ENCODE assay signal across 36 cellular contexts in genomic region chr2:109400102-109400501, GRCh38.
"Had no signal": no experiment of that assay in that cellular context is flagged by ENCODE, and none has a peak within 500 bp of the region (broad histone marks: within the 10 kb centered on the region; RNA-seq: fewer than 3 reads in every experiment).

No MANE protein-coding gene starts in this region.

- DNase-seq: activated B cell treated with CpG ODN at 0.5 μM for 24 hours; activated CD4-positive, alpha-beta memory T cell treated with anti-CD3 and anti-CD28 coated beads for 36 hours; activated CD4-positive, alpha-beta T cell treated with anti-CD3 and anti-CD28 coated beads for 48 hours; activated CD4-positive, alpha-beta T cell treated with anti-CD3 and anti-CD28 coated beads, Interleukin-2, amount 50 U/mL, for 1 hour; activated CD8-positive, alpha-beta memory T cell treated with anti-CD3 and anti-CD28 coated beads, Interleukin-2, amount 10 ng/mL, durations not matched to agents 7 days and 5 days; activated CD8-positive, alpha-beta memory T cell treated with anti-CD3 and anti-CD28 coated beads, Interleukin-2, amount 50 U/mL, for 4 hours; activated CD8-positive, alpha-beta T cell treated with anti-CD3 and anti-CD28 coated beads, Interleukin-2, amount 10 ng/mL, durations not matched to agents 7 days and 5 days; activated gamma-delta T cell; activated naive CD4-positive, alpha-beta T cell; activated naive CD4-positive, alpha-beta T cell treated with anti-CD3 and anti-CD28 coated beads, Interleukin-2, amount 10 ng/mL, durations not matched to agents 7 days and 5 days; activated naive CD8-positive, alpha-beta T cell treated with anti-CD3 and anti-CD28 coated beads, Interleukin-2, amount 10 ng/mL, durations not matched to agents 7 days and 5 days; activated T-cell treated with anti-CD3 and anti-CD28 coated beads, Interleukin-2, amount 50 U/mL, for 1 hour; activated T-cell treated with anti-CD3 and anti-CD28 coated beads, Interleukin-2, amount 50 U/mL, for 48 hours; central memory CD4-positive, alpha-beta T cell; dorsolateral prefrontal cortex; effector memory CD4-positive, alpha-beta T cell; endodermal cell; esophagus squamous epithelium; foreskin melanocyte; heart right ventricle; T-helper 1 cell; T-helper 17 cell; T1000; WERI-Rb-1 had no signal

- H3K27ac Mint-ChIP-seq: activated B cell treated with CpG ODN at 0.5 μM for 24 hours; activated CD4-positive, alpha-beta memory T cell treated with anti-CD3 and anti-CD28 coated beads for 36 hours; activated CD8-positive, alpha-beta memory T cell treated with anti-CD3 and anti-CD28 coated beads, Interleukin-2, amount 10 ng/mL, durations not matched to agents 7 days and 5 days; activated CD8-positive, alpha-beta T cell treated with anti-CD3 and anti-CD28 coated beads, Interleukin-2, amount 10 ng/mL, durations not matched to agents 7 days and 5 days; activated naive CD4-positive, alpha-beta T cell treated with anti-CD3 and anti-CD28 coated beads, Interleukin-2, amount 10 ng/mL, durations not matched to agents 7 days and 5 days; activated naive CD4-positive, alpha-beta T cell treated with anti-CD3 and anti-CD28 coated beads, Interleukin-2, amount 50 U/mL, for 72 hours; activated naive CD8-positive, alpha-beta T cell treated with anti-CD3 and anti-CD28 coated beads, Interleukin-2, amount 10 ng/mL, durations not matched to agents 7 days and 5 days; activated T-helper 1 cell treated with anti-CD3 and anti-CD28 coated beads, Interleukin-12 subunit alpha, Interleukin-12 subunit beta, Interleukin-2, Interleukin-4 antibody, amounts not matched to agents 30 ng/mL and 10 ng/mL and 1 ng/mL, durations not matched to agents 14 hours and 24 hours and 36 hours; activated T-helper 2 cell treated with anti-CD3 and anti-CD28 coated beads, Interferon-gamma antibody, Interleukin-2, Interleukin-4, amounts not matched to agents 10 μg/mL and 5 μg/mL and 100 μg/mL, durations not matched to agents 14 hours and 24 hours and 36 hours; dendritic cell treated with granulocyte-macrophage colony-stimulating factor and Interleukin-4, amounts not matched to agents 40 ng/mL and 50 ng/mL, for 4 days; endodermal cell; T-helper 17 cell; T-helper 2 cell treated with Interferon-gamma antibody and Interleukin-4, amounts not matched to agents 5 μg/mL and 100 μg/mL, for 36 hours had no signal

- H3K36me3 Mint-ChIP-seq: activated CD4-positive, alpha-beta memory T cell treated with anti-CD3 and anti-CD28 coated beads for 36 hours; activated CD8-positive, alpha-beta memory T cell treated with anti-CD3 and anti-CD28 coated beads, Interleukin-2, amount 10 ng/mL, durations not matched to agents 7 days and 5 days; activated naive CD4-positive, alpha-beta T cell treated with anti-CD3 and anti-CD28 coated beads, Interleukin-2, amount 10 ng/mL, durations not matched to agents 7 days and 5 days; activated naive CD4-positive, alpha-beta T cell treated with anti-CD3 and anti-CD28 coated beads, Interleukin-2, amount 50 U/mL, for 72 hours; activated naive CD8-positive, alpha-beta T cell treated with anti-CD3 and anti-CD28 coated beads, Interleukin-2, amount 10 ng/mL, durations not matched to agents 7 days and 5 days had no signal

- H3K27me3 Mint-ChIP-seq: activated B cell treated with CpG ODN at 0.5 μM for 24 hours; activated CD4-positive, alpha-beta memory T cell treated with anti-CD3 and anti-CD28 coated beads for 36 hours; activated naive CD8-positive, alpha-beta T cell treated with anti-CD3 and anti-CD28 coated beads, Interleukin-2, amount 10 ng/mL, durations not matched to agents 7 days and 5 days had no signal

- H3K27ac ChIP-seq: cardiac muscle cell, epithelial cell of prostate, esophagus squamous epithelium, gastroesophageal sphincter, heart right ventricle, hepatocyte, WERI-Rb-1 had no signal

- H3K9me3 ChIP-seq: ascending aorta, esophagus squamous epithelium, gastroesophageal sphincter, heart right ventricle had no signal

- H3K4me1 Mint-ChIP-seq: endodermal cell had no signal

- H3K9me3 Mint-ChIP-seq: activated B cell treated with CpG ODN at 0.5 μM for 24 hours; activated CD4-positive, alpha-beta memory T cell treated with anti-CD3 and anti-CD28 coated beads for 36 hours; activated naive CD4-positive, alpha-beta T cell treated with anti-CD3 and anti-CD28 coated beads, Interleukin-2, amount 10 ng/mL, durations not matched to agents 7 days and 5 days; activated naive CD4-positive, alpha-beta T cell treated with anti-CD3 and anti-CD28 coated beads, Interleukin-2, amount 50 U/mL, for 72 hours; activated naive CD8-positive, alpha-beta T cell treated with anti-CD3 and anti-CD28 coated beads, Interleukin-2, amount 10 ng/mL, durations not matched to agents 7 days and 5 days; activated T-helper 1 cell treated with anti-CD3 and anti-CD28 coated beads, Interleukin-12 subunit alpha, Interleukin-12 subunit beta, Interleukin-2, Interleukin-4 antibody, amounts not matched to agents 30 ng/mL and 10 ng/mL and 1 ng/mL, durations not matched to agents 14 hours and 24 hours and 36 hours; activated T-helper 2 cell treated with anti-CD3 and anti-CD28 coated beads, Interferon-gamma antibody, Interleukin-2, Interleukin-4, amounts not matched to agents 10 μg/mL and 5 μg/mL and 100 μg/mL, durations not matched to agents 14 hours and 24 hours and 36 hours; dendritic cell treated with granulocyte-macrophage colony-stimulating factor and Interleukin-4, amounts not matched to agents 40 ng/mL and 50 ng/mL, for 4 days; endodermal cell; T-helper 2 cell treated with Interferon-gamma antibody and Interleukin-4, amounts not matched to agents 5 μg/mL and 100 μg/mL, for 36 hours had no signal

- H3K27me3 ChIP-seq: ascending aorta, cardiac muscle cell, dorsolateral prefrontal cortex, esophagus squamous epithelium, gastroesophageal sphincter, heart right ventricle, hepatocyte had no signal

- H3K36me3 ChIP-seq: cardiac muscle cell, esophagus squamous epithelium, WERI-Rb-1 had no signal

- H3K4me2 ChIP-seq: hepatocyte had no signal

- H3K4me3 Mint-ChIP-seq: activated B cell treated with CpG ODN at 0.5 μM for 24 hours; activated CD4-positive, alpha-beta memory T cell treated with anti-CD3 and anti-CD28 coated beads for 36 hours; activated CD8-positive, alpha-beta memory T cell treated with anti-CD3 and anti-CD28 coated beads, Interleukin-2, amount 10 ng/mL, durations not matched to agents 7 days and 5 days; activated CD8-positive, alpha-beta T cell treated with anti-CD3 and anti-CD28 coated beads, Interleukin-2, amount 10 ng/mL, durations not matched to agents 7 days and 5 days; activated naive CD4-positive, alpha-beta T cell treated with anti-CD3 and anti-CD28 coated beads, Interleukin-2, amount 10 ng/mL, durations not matched to agents 7 days and 5 days; activated naive CD8-positive, alpha-beta T cell treated with anti-CD3 and anti-CD28 coated beads, Interleukin-2, amount 10 ng/mL, durations not matched to agents 7 days and 5 days; activated T-helper 1 cell treated with anti-CD3 and anti-CD28 coated beads, Interleukin-12 subunit alpha, Interleukin-12 subunit beta, Interleukin-2, Interleukin-4 antibody, amounts not matched to agents 30 ng/mL and 10 ng/mL and 1 ng/mL, durations not matched to agents 14 hours and 24 hours and 36 hours; dendritic cell treated with granulocyte-macrophage colony-stimulating factor and Interleukin-4, amounts not matched to agents 40 ng/mL and 50 ng/mL, for 4 days; endodermal cell; T-helper 17 cell; T-helper 2 cell treated with Interferon-gamma antibody and Interleukin-4, amounts not matched to agents 5 μg/mL and 100 μg/mL, for 36 hours had no signal

- H2AFZ ChIP-seq: hepatocyte had no signal

- H3K79me2 ChIP-seq: hepatocyte had no signal

- H3K4me3 ChIP-seq: ascending aorta, cardiac muscle cell, coronary artery, dorsolateral prefrontal cortex, esophagus squamous epithelium, gastroesophageal sphincter, heart right ventricle, hepatocyte had no signal

- ATAC-seq: activated CD4-positive, CD25-positive, alpha-beta regulatory T cell treated with anti-CD3 and anti-CD28 coated beads, Interleukin-2, amount 50 U/mL, for 24 hours; activated CD8-positive, alpha-beta memory T cell treated with anti-CD3 and anti-CD28 coated beads, Interleukin-2, amount 10 ng/mL, durations not matched to agents 7 days and 5 days; activated CD8-positive, alpha-beta T cell treated with anti-CD3 and anti-CD28 coated beads, Interleukin-2, amount 10 ng/mL, durations not matched to agents 7 days and 5 days; activated naive CD4-positive, alpha-beta T cell treated with anti-CD3 and anti-CD28 coated beads, Interleukin-2, amount 50 U/mL, for 72 hours; gastroesophageal sphincter; heart right ventricle; T-helper 17 cell had no signal
